In genomic region chr10:72272689-72273409, GRCh38 we compare ENCODE assay signal across 1 cellular context.
TF ChIP-seq lines count a peak whose summit lies in the region.

No MANE protein-coding gene starts in this region.

TF ChIP-seq in K562, 482 proteins besides CTCF, POLR2A, EP300 and RAD21 (continued from another document and continues in another):
- no peak for TF ChIP-seq ATF3 (IDR thresholded peaks at IDR 0.05)
- peak; percentile 58; the same call in 1 of the 2 replicates for TF ChIP-seq ATF3 (CRISPR knock-in tag; conservative IDR thresholded peaks at IDR 0.05)
- TF ChIP-seq PPARD (CRISPR knock-in tag; IDR thresholded peaks at IDR 0.05), result no peak
- TF ChIP-seq HSF4 (CRISPR knock-in tag; IDR thresholded peaks at IDR 0.05; ENCODE audit: borderline replicate concordance), result no peak
- TF ChIP-seq ZBTB17 (CRISPR knock-in tag; IDR thresholded peaks at IDR 0.05), result peak; percentile 74
- TF ChIP-seq, protein P1, sequence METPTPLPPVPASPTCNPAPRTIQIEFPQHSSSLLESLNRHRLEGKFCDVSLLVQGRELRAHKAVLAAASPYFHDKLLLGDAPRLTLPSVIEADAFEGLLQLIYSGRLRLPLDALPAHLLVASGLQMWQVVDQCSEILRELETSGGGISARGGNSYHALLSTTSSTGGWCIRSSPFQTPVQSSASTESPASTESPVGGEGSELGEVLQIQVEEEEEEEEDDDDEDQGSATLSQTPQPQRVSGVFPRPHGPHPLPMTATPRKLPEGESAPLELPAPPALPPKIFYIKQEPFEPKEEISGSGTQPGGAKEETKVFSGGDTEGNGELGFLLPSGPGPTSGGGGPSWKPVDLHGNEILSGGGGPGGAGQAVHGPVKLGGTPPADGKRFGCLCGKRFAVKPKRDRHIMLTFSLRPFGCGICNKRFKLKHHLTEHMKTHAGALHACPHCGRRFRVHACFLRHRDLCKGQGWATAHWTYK (CRISPR knock-in tag; IDR thresholded peaks at IDR 0.05), result peak; percentile 67; the same call in 1 of the 2 replicates
- peak in 1 of 2 experiments; percentile 76; a peak in 1 of 4 replicates for TF ChIP-seq ETV6 (IDR thresholded peaks at IDR 0.05; ENCODE audit: borderline replicate concordance in 1 of 2, low read depth in 2 of 2, low read length in 1 of 2)
- TF ChIP-seq ETV6 (CRISPR knock-in tag; IDR thresholded peaks at IDR 0.05; ENCODE audit: borderline replicate concordance), result no peak
- TF ChIP-seq HNRNPL (IDR thresholded peaks at IDR 0.05; ENCODE audit: low read depth, low read length), result no peak
- no peak for TF ChIP-seq RBM17 (IDR thresholded peaks at IDR 0.05; ENCODE audit: borderline replicate concordance, low read depth, low read length)
- no peak for TF ChIP-seq MTA2 (IDR thresholded peaks at IDR 0.05; ENCODE audit: low read depth)
- 0 out of 2 replicates have a peak, but pooled peaks have one; percentile 4 for TF ChIP-seq SREBF1 (IDR thresholded peaks at IDR 0.05; ENCODE audit: borderline replicate concordance, low read depth, low read length)
- TF ChIP-seq ZNF551 (CRISPR knock-in tag; IDR thresholded peaks at IDR 0.05), result no peak
- no peak for TF ChIP-seq TOE1 (IDR thresholded peaks at IDR 0.05; ENCODE audit: borderline replicate concordance)
- TF ChIP-seq TOE1 (CRISPR knock-in tag; IDR thresholded peaks at IDR 0.05; ENCODE audit: borderline replicate concordance, low read depth), result no peak; the same call in 1 of the 2 replicates
- TF ChIP-seq SMARCA5 (IDR thresholded peaks at IDR 0.05), result peak; percentile 80; the same call in 1 of the 2 replicates
- TF ChIP-seq ZNF184 (CRISPR knock-in tag; IDR thresholded peaks at IDR 0.05), result no peak
- TF ChIP-seq TCF7L2 (IDR thresholded peaks at IDR 0.05; ENCODE audit: low read depth, low read length), result no peak
- peak; percentile 92 to 98; a peak in 3 of 4 replicates for TF ChIP-seq UBTF (IDR thresholded peaks at IDR 0.05; ENCODE audit: borderline replicate concordance in 1 of 2, low read depth in 2 of 2, low read length in 2 of 2)
- TF ChIP-seq POLR2G (IDR thresholded peaks at IDR 0.05; ENCODE audit: low read depth, low read length), result peak; percentile 84
- no peak for TF ChIP-seq CREBBP (IDR thresholded peaks at IDR 0.05; ENCODE audit: low read depth, low read length)
- TF ChIP-seq CHD7 (IDR thresholded peaks at IDR 0.05; ENCODE audit: low read depth, low read length), result no peak
- TF ChIP-seq, protein P2, sequence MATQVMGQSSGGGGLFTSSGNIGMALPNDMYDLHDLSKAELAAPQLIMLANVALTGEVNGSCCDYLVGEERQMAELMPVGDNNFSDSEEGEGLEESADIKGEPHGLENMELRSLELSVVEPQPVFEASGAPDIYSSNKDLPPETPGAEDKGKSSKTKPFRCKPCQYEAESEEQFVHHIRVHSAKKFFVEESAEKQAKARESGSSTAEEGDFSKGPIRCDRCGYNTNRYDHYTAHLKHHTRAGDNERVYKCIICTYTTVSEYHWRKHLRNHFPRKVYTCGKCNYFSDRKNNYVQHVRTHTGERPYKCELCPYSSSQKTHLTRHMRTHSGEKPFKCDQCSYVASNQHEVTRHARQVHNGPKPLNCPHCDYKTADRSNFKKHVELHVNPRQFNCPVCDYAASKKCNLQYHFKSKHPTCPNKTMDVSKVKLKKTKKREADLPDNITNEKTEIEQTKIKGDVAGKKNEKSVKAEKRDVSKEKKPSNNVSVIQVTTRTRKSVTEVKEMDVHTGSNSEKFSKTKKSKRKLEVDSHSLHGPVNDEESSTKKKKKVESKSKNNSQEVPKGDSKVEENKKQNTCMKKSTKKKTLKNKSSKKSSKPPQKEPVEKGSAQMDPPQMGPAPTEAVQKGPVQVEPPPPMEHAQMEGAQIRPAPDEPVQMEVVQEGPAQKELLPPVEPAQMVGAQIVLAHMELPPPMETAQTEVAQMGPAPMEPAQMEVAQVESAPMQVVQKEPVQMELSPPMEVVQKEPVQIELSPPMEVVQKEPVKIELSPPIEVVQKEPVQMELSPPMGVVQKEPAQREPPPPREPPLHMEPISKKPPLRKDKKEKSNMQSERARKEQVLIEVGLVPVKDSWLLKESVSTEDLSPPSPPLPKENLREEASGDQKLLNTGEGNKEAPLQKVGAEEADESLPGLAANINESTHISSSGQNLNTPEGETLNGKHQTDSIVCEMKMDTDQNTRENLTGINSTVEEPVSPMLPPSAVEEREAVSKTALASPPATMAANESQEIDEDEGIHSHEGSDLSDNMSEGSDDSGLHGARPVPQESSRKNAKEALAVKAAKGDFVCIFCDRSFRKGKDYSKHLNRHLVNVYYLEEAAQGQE (CRISPR knock-in tag; IDR thresholded peaks at IDR 0.05; ENCODE audit: low read depth), result peak; percentile 77; the same call in 1 of the 2 replicates
- no peak for TF ChIP-seq ZNF212 (CRISPR knock-in tag; IDR thresholded peaks at IDR 0.05)
- TF ChIP-seq, protein P3, sequence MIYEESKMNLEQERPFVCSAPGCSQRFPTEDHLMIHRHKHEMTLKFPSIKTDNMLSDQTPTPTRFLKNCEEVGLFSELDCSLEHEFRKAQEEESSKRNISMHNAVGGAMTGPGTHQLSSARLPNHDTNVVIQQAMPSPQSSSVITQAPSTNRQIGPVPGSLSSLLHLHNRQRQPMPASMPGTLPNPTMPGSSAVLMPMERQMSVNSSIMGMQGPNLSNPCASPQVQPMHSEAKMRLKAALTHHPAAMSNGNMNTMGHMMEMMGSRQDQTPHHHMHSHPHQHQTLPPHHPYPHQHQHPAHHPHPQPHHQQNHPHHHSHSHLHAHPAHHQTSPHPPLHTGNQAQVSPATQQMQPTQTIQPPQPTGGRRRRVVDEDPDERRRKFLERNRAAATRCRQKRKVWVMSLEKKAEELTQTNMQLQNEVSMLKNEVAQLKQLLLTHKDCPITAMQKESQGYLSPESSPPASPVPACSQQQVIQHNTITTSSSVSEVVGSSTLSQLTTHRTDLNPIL (CRISPR knock-in tag; IDR thresholded peaks at IDR 0.05), result peak; percentile 67; the same call in 1 of the 2 replicates
- TF ChIP-seq ZNF717 (CRISPR knock-in tag; IDR thresholded peaks at IDR 0.05), result peak; percentile 90; the same call in 1 of the 2 replicates
- TF ChIP-seq KHSRP (IDR thresholded peaks at IDR 0.05), result no peak; the same call in 1 of the 2 replicates
- no peak for TF ChIP-seq CREB3L1 (IDR thresholded peaks at IDR 0.05; ENCODE audit: borderline replicate concordance, low read depth)
- TF ChIP-seq CBX2 (IDR thresholded peaks at IDR 0.05; ENCODE audit: insufficient read depth, low read length, poor library complexity, severe bottlenecking), result no peak
- TF ChIP-seq SMARCE1 (IDR thresholded peaks at IDR 0.05), result no peak
- no peak for TF ChIP-seq NR3C1 (CRISPR knock-in tag; IDR thresholded peaks at IDR 0.05)
- TF ChIP-seq MIER1 (IDR thresholded peaks at IDR 0.05; ENCODE audit: low read depth), result no peak
- TF ChIP-seq ILF3 (IDR thresholded peaks at IDR 0.05; ENCODE audit: borderline replicate concordance), result no peak
- no peak; the same call in 1 of the 2 replicates for TF ChIP-seq PHTF2 (CRISPR knock-in tag; IDR thresholded peaks at IDR 0.05)
- TF ChIP-seq TCFL5 (CRISPR knock-in tag; conservative IDR thresholded peaks at IDR 0.05), result no peak; the same call in 1 of the 2 replicates
